26 cellular contexts compared by ENCODE assay signal in the genomic region with DNA sequence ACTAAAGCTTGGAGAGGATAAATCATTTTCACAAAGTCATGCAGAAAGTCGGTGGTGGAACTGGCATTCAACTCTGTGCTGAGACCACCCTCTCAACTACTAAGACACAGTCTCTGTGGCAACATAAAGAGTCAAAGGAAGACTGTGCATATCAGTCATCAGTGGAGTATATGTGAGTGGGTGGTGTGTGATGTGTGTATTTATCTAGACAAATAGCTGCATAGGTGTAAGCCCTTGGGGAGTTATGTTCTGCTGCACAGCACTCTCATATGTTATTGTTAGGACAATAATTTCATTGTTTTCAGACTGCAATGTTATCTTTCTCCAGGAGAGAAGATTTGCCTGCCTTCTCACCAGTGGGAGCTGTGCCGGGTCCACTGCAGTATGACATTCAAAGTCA.
"Had no signal": no experiment of that assay in that cellular context is flagged by ENCODE, and none has a peak within 500 bp of the region (broad histone marks: within the 10 kb centered on the region; RNA-seq: fewer than 3 reads in every experiment).

No MANE protein-coding gene starts in this region.

- H3K36me3 Mint-ChIP-seq: activated CD4-positive, alpha-beta memory T cell treated with anti-CD3 and anti-CD28 coated beads for 36 hours; activated naive CD8-positive, alpha-beta T cell; WTC11 had no signal

- H3K4me1 Mint-ChIP-seq: activated CD4-positive, alpha-beta T cell treated with anti-CD3 and anti-CD28 coated beads, Interleukin-2, amount 10 ng/mL, durations not matched to agents 24 days and 14 days; activated T-helper 17 cell treated with anti-CD3 and anti-CD28 coated beads, Interleukin-2, amount 50 U/mL, for 72 hours had no signal

- ATAC-seq: activated T-cell treated with anti-CD3 and anti-CD28 coated beads, Interleukin-2, amount 50 U/mL, for 4 hours; activated T-helper 17 cell treated with anti-CD3 and anti-CD28 coated beads, Interleukin-2, amount 50 U/mL, for 72 hours; effector memory CD8-positive, alpha-beta T cell; foreskin keratinocyte; gastrocnemius medialis; heart right ventricle; WTC11 had no signal

- H3K27ac ChIP-seq: esophagus muscularis mucosa, foreskin keratinocyte, gastrocnemius medialis, heart right ventricle, hepatocyte had no signal

- H3K4me3 Mint-ChIP-seq: activated CD4-positive, alpha-beta memory T cell treated with anti-CD3 and anti-CD28 coated beads for 36 hours; activated CD4-positive, alpha-beta T cell treated with anti-CD3 and anti-CD28 coated beads, Interleukin-2, amount 10 ng/mL, durations not matched to agents 24 days and 14 days; activated naive CD8-positive, alpha-beta T cell; activated T-cell treated with anti-CD3 and anti-CD28 coated beads, Interleukin-2, amount 50 U/mL, for 4 hours; activated T-helper 17 cell treated with anti-CD3 and anti-CD28 coated beads, Interleukin-2, amount 50 U/mL, for 72 hours; effector memory CD8-positive, alpha-beta T cell; WTC11 had no signal

- H3K9me3 Mint-ChIP-seq: activated CD4-positive, alpha-beta memory T cell treated with anti-CD3 and anti-CD28 coated beads for 36 hours; activated CD4-positive, alpha-beta T cell treated with anti-CD3 and anti-CD28 coated beads, Interleukin-2, amount 10 ng/mL, durations not matched to agents 24 days and 14 days; activated T-cell treated with anti-CD3 and anti-CD28 coated beads, Interleukin-2, amount 50 U/mL, for 4 hours; activated T-helper 17 cell treated with anti-CD3 and anti-CD28 coated beads, Interleukin-2, amount 50 U/mL, for 72 hours; effector memory CD8-positive, alpha-beta T cell; WTC11 had no signal

- H3K9me3 ChIP-seq: esophagus muscularis mucosa, gastrocnemius medialis had no signal

- H3K36me3 ChIP-seq: esophagus muscularis mucosa, gastrocnemius medialis, heart right ventricle had no signal

- H3K4me1 ChIP-seq: esophagus muscularis mucosa, foreskin keratinocyte, heart right ventricle had no signal

- DNase-seq: activated CD4-positive, alpha-beta memory T cell treated with anti-CD3 and anti-CD28 coated beads for 36 hours; activated CD4-positive, alpha-beta T cell treated with anti-CD3 and anti-CD28 coated beads for 1 hour; activated CD4-positive, alpha-beta T cell treated with anti-CD3 and anti-CD28 coated beads, Interleukin-2, amount 10 ng/mL, durations not matched to agents 24 days and 14 days; activated CD8-positive, alpha-beta memory T cell treated with anti-CD3 and anti-CD28 coated beads for 24 hours; activated effector memory CD4-positive, alpha-beta T cell treated with Interleukin-2 at 50 U/mL for 16 hours; activated gamma-delta T cell treated with Interleukin-2 at 50 U/mL for 16 hours; activated naive CD4-positive, alpha-beta T cell treated with anti-CD3 and anti-CD28 coated beads, Interleukin-2, amount 50 U/mL, for 16 hours; activated naive CD4-positive, alpha-beta T cell treated with Interleukin-2 at 50 U/mL for 16 hours; activated T-cell treated with anti-CD3 and anti-CD28 coated beads, Interleukin-2, amount 50 U/mL, for 4 hours; amniotic stem cell; anterior cingulate cortex; caudate nucleus; cortex of kidney; dermis blood vessel endothelial cell; effector CD4-positive, alpha-beta T cell; effector memory CD8-positive, alpha-beta T cell; erythroblast; foreskin keratinocyte; gastrocnemius medialis; heart right ventricle; T-helper 2 cell had no signal

- H3K27ac Mint-ChIP-seq: activated CD4-positive, alpha-beta memory T cell treated with anti-CD3 and anti-CD28 coated beads for 36 hours; activated CD4-positive, alpha-beta T cell treated with anti-CD3 and anti-CD28 coated beads, Interleukin-2, amount 10 ng/mL, durations not matched to agents 24 days and 14 days; activated naive CD8-positive, alpha-beta T cell; activated T-helper 17 cell treated with anti-CD3 and anti-CD28 coated beads, Interleukin-2, amount 50 U/mL, for 72 hours; effector memory CD8-positive, alpha-beta T cell; WTC11 had no signal

- H3K4me3 ChIP-seq: esophagus muscularis mucosa, gastrocnemius medialis, heart right ventricle, hepatocyte had no signal
